Comparison of ENCODE assay signal across 12 cellular contexts in genomic region chr22:20093437-20093836, GRCh38. TPM values are rescaled to one million over a fixed set of nuclear protein-coding genes. Genes with fewer than 3 reads are reported as not detected.
DNase-seq lines count a peak whose midpoint lies in the region; ATAC-seq and TF ChIP-seq lines count a peak whose summit lies in the region.
"Had no signal": no experiment of that assay in that cellular context is flagged by ENCODE, and none has a peak within 500 bp of the region (broad histone marks: within the 10 kb centered on the region; RNA-seq: fewer than 3 reads in every experiment).

No MANE protein-coding gene starts in this region.

- WGBS in right lobe of liver (ENCODE audit: insufficient coverage, low coverage, low lambda C conversion rate, missing lambda C conversion rate), result 18% methylated on average over 5 of the region's 7 CpGs

- intact Hi-C loops in right lobe of liver (cut with DNase I), result loop anchor here in 1 of 2 donors (10.0 kb wide), 1 partner anchor 129 kb away; no protein-coding TSS in a partner anchor
- intact Hi-C loops in upper lobe of right lung (cut with DNase I), result no loop called here

- H3K36me3 ChIP-seq in right lobe of liver (peaks cover 9 to 68% (median 28%) of the 10 kb centered on the region in 4 donors), upper lobe of right lung (peaks cover 99% of the 10 kb centered on the region)

- ATAC-seq in right lobe of liver (peak; percentile 93 to 96 (median 96)), upper lobe of right lung (no peak), GM19452 (IDR thresholded peaks at IDR 0.05; ENCODE audit: unreplicated experiment) (no peak)
- ATAC-seq: Panc1 had no signal

- TF ChIP-seq POLR2A in right lobe of liver (IDR thresholded peaks at IDR 0.05), result no peak

- H3K27me3 ChIP-seq in right lobe of liver (no peaks in the 10 kb centered on the region), upper lobe of right lung (no peaks in the 10 kb centered on the region)

- H3K4me1 ChIP-seq in right lobe of liver (peaks cover 0 to 26% (median 12%) of the 10 kb centered on the region in 4 donors), upper lobe of right lung (no peaks in the 10 kb centered on the region)

- H3K9me3 ChIP-seq in right lobe of liver (no peaks in the 10 kb centered on the region), upper lobe of right lung (no peaks in the 10 kb centered on the region)

- H3K4me3 ChIP-seq in right lobe of liver (no peak overlapping the region), upper lobe of right lung (no peak overlapping the region)

- peak; percentile 44 for DNase-seq in DMS 273 (lab: John Stamatoyannopoulos, UW; ENCODE audit: unreplicated experiment)
- DNase-seq in DMS 273 treated with DMSO at 0.1 percent for 48 hours (lab: John Stamatoyannopoulos, UW), result no peak
- DNase-seq in right lobe of liver, result peak; percentile 88 to 97 (median 97)
- DNase-seq in upper lobe of right lung, result peak; percentile 28
- DNase-seq in D341Med (ENCODE audit: low spot score), result no peak
- DNase-seq: CD4-positive, alpha-beta memory T cell; NCI-H1417 treated with DMSO at 0.1 percent for 48 hours; NCI-H510A treated with DMSO at 0.1 percent for 48 hours had no signal

- H3K27ac ChIP-seq in right lobe of liver, result peak overlapping the region in 2 of 3 donors; percentile 81 to 89
- no peak overlapping the region for H3K27ac ChIP-seq in upper lobe of right lung
- H3K27ac ChIP-seq: 22Rv1 had no signal

- no peak for TF ChIP-seq CTCF in right lobe of liver (IDR thresholded peaks at IDR 0.05)
- TF ChIP-seq CTCF in upper lobe of right lung (IDR thresholded peaks at IDR 0.05), result no peak

RNA-seq across cellular contexts. Expression of gene DGCR8, which starts 13.4 kb away (rescaled TPM):
- 10 to 100 TPM; 11.4 to 27.2 (median 16.1) TPM for total RNA-seq in right lobe of liver
- total RNA-seq in upper lobe of right lung, result 35.5 TPM

RNA-seq across cellular contexts. Expression of gene RANBP1, which starts 22.5 kb away (rescaled TPM):
- total RNA-seq in right lobe of liver (100 to 1,000 TPM in 2 of 6 experiments, 10 to 100 TPM in 4; 39.5 to 224 (median 52.2) TPM), upper lobe of right lung (53.0 TPM)

RNA-seq across cellular contexts. Expression of gene TRMT2A, which starts 23.6 kb away (rescaled TPM):
- total RNA-seq in right lobe of liver (10 to 100 TPM; 26.9 to 54.6 (median 29.1) TPM), upper lobe of right lung (53.8 TPM)

RNA-seq across cellular contexts. Expression of gene ZDHHC8, which starts 38.2 kb away (rescaled TPM):
- total RNA-seq in right lobe of liver (10 to 100 TPM; 11.4 to 39.0 (median 28.7) TPM), upper lobe of right lung (88.0 TPM)

RNA-seq across cellular contexts. Expression of gene CCDC188, which starts 57.4 kb away (rescaled TPM):
- not detected for total RNA-seq in right lobe of liver
- total RNA-seq in upper lobe of right lung, result 1.6 TPM
- total RNA-seq: CD4-positive, alpha-beta memory T cell; T-helper 1 cell treated with Interleukin-12 subunit alpha and Interleukin-12 subunit beta and Interleukin-4 antibody, amounts not matched to agents 30 ng/mL and 1 ng/mL, for 36 hours had no signal

Comparison
In these comparisons a context has a peak if more than half of its experiments do, and no peak if none do; other contexts are left out.
1. DNase-seq: peak in DMS 273 (single experiment), right lobe of liver (3 of 3) and upper lobe of right lung (single experiment); none in DMS 273 treated with DMSO at 0.1 percent for 48 hours (single experiment) and D341Med (single experiment).
2. ATAC-seq: peak in right lobe of liver (4 of 4); none in upper lobe of right lung (single experiment) and GM19452 (single experiment).